10 cellular contexts compared by ENCODE assay signal in genomic region chr5:95729115-95730010, GRCh38. TPM values are rescaled to one million over a fixed set of nuclear protein-coding genes. Genes with fewer than 3 reads are reported as not detected.
DNase-seq lines count a peak whose midpoint lies in the region; ATAC-seq and TF ChIP-seq lines count a peak whose summit lies in the region.
"Had no signal": no experiment of that assay in that cellular context is flagged by ENCODE, and none has a peak within 500 bp of the region (broad histone marks: within the 10 kb centered on the region; RNA-seq: fewer than 3 reads in every experiment).

No MANE protein-coding gene starts in this region.

- no peaks in the 10 kb centered on the region for H3K36me3 ChIP-seq in mesendoderm (ENCODE audit: control insufficient read depth, insufficient read depth, low read length)
- H3K36me3 ChIP-seq: upper lobe of left lung had no signal

- H4K8ac ChIP-seq in mesendoderm (ENCODE audit: low read depth, low read length): no peak overlapping the region

- no peak for DNase-seq in activated naive CD4-positive, alpha-beta T cell treated with anti-CD3 and anti-CD28 coated beads for 36 hours
- DNase-seq in activated naive CD4-positive, alpha-beta T cell treated with anti-CD3 and anti-CD28 coated beads, Interleukin-2, amount 50 U/mL, for 16 hours: no peak
- no peak for DNase-seq in WTC11 (ENCODE audit: low spot score)
- no peak for DNase-seq in mesendoderm
- DNase-seq in substantia nigra (lab: John Stamatoyannopoulos, UW): no peak
- DNase-seq: upper lobe of left lung had no signal

- no peak overlapping the region for H3K9ac ChIP-seq in mesendoderm (ENCODE audit: low read length)

- no peak overlapping the region for H3K4me2 ChIP-seq in mesendoderm (ENCODE audit: low read length)

- CTCF ChIA-PET in activated naive CD4-positive, alpha-beta T cell treated with anti-CD3 and anti-CD28 coated beads for 36 hours (lab: Charles Lee): interaction anchor here (0.6 kb wide), 1 partner anchor 44 kb away, joined by 3 read pairs; no protein-coding TSS in a partner anchor
- CTCF ChIA-PET in WTC11 (lab: Charles Lee): no interaction called here

- peaks cover 11% of the 10 kb centered on the region for H3K4me1 ChIP-seq in mesendoderm (ENCODE audit: control insufficient read depth, low read depth, low read length)

- no peak overlapping the region for H3K4ac ChIP-seq in mesendoderm (ENCODE audit: low read depth, low read length)

- peak overlapping the region; percentile 60 for H3K18ac ChIP-seq in mesendoderm (ENCODE audit: low read length)

- peaks cover 6% of the 10 kb centered on the region for H3K79me1 ChIP-seq in mesendoderm (ENCODE audit: low read length)

- no peak for TF ChIP-seq CTCF in WTC11 (IDR thresholded peaks at IDR 0.05)

- no peak overlapping the region for H2BK5ac ChIP-seq in mesendoderm (ENCODE audit: low read length)

- peaks cover 30% of the 10 kb centered on the region for H3K27me3 Mint-ChIP-seq in activated naive CD4-positive, alpha-beta T cell treated with anti-CD3 and anti-CD28 coated beads for 36 hours (ENCODE audit: low read depth)
- H3K27me3 Mint-ChIP-seq in WTC11 (ENCODE audit: low read depth): peaks cover 59% of the 10 kb centered on the region

- WGBS in mesendoderm (ENCODE audit: extremely low coverage, insufficient coverage, low lambda C conversion rate): no CpG with 5 or more reads among the region's 8 CpGs

- no peak overlapping the region for H3K4me3 ChIP-seq in mesendoderm (ENCODE audit: low read length)

- no peak overlapping the region for H2AK5ac ChIP-seq in mesendoderm (ENCODE audit: low read length)

- H3K56ac ChIP-seq in mesendoderm (ENCODE audit: low read length): peak overlapping the region; percentile 4

- peaks cover 37% of the 10 kb centered on the region for H3K4me1 Mint-ChIP-seq in activated naive CD4-positive, alpha-beta T cell treated with anti-CD3 and anti-CD28 coated beads for 36 hours (ENCODE audit: low read depth)
- peaks cover 53% of the 10 kb centered on the region for H3K4me1 Mint-ChIP-seq in WTC11

- H3K79me2 ChIP-seq in mesendoderm (ENCODE audit: control insufficient read depth, insufficient read depth, low read length): peaks cover 18% of the 10 kb centered on the region

- no peaks in the 10 kb centered on the region for H3K36me3 Mint-ChIP-seq in activated naive CD4-positive, alpha-beta T cell treated with anti-CD3 and anti-CD28 coated beads for 36 hours (ENCODE audit: low read depth)
- H3K36me3 Mint-ChIP-seq in WTC11: no peaks in the 10 kb centered on the region

- intact Hi-C loops in activated naive CD4-positive, alpha-beta T cell treated with anti-CD3 and anti-CD28 coated beads for 36 hours (cut with micrococcal nuclease): loop anchor here (2.0 to 5.0 kb wide), 2 partner anchors 17 to 233 kb away; partner anchors contain the start of gene ELL2

- H3K9me3 Mint-ChIP-seq in activated naive CD4-positive, alpha-beta T cell treated with anti-CD3 and anti-CD28 coated beads for 36 hours: no peaks in the 10 kb centered on the region
- no peaks in the 10 kb centered on the region for H3K9me3 Mint-ChIP-seq in WTC11
- H3K9me3 Mint-ChIP-seq: activated T-helper 2 cell treated with anti-CD3 and anti-CD28 coated beads, Interferon-gamma antibody, Interleukin-2, Interleukin-4, amounts not matched to agents 10 μg/mL and 5 μg/mL and 100 μg/mL, durations not matched to agents 14 hours and 24 hours and 36 hours had no signal

- ATAC-seq in WTC11: no peak
- ATAC-seq in HG02798 (IDR thresholded peaks at IDR 0.05; ENCODE audit: poor library complexity, unreplicated experiment): no peak
- ATAC-seq in GM19397 (IDR thresholded peaks at IDR 0.05; ENCODE audit: unreplicated experiment): no peak
- no peak for ATAC-seq in HG02759 (IDR thresholded peaks at IDR 0.05; ENCODE audit: unreplicated experiment)

- no peak overlapping the region for H3K27ac Mint-ChIP-seq in activated naive CD4-positive, alpha-beta T cell treated with anti-CD3 and anti-CD28 coated beads for 36 hours
- no peak overlapping the region for H3K27ac Mint-ChIP-seq in WTC11
- H3K27ac Mint-ChIP-seq: activated T-helper 2 cell treated with anti-CD3 and anti-CD28 coated beads, Interferon-gamma antibody, Interleukin-2, Interleukin-4, amounts not matched to agents 10 μg/mL and 5 μg/mL and 100 μg/mL, durations not matched to agents 14 hours and 24 hours and 36 hours had no signal

- no peak overlapping the region for H4K5ac ChIP-seq in mesendoderm (ENCODE audit: low read length)

- peak overlapping the region; percentile 11 for H3K4me3 Mint-ChIP-seq in activated naive CD4-positive, alpha-beta T cell treated with anti-CD3 and anti-CD28 coated beads for 36 hours
- H3K4me3 Mint-ChIP-seq in WTC11: peak overlapping the region; percentile 77

- POLR2A ChIA-PET in WTC11 (lab: Charles Lee): no interaction called here

- H3K27me3 ChIP-seq in mesendoderm (ENCODE audit: insufficient read depth, low read length, poor library complexity): no peaks in the 10 kb centered on the region
- H3K27me3 ChIP-seq: upper lobe of left lung had no signal

- peak overlapping the region; percentile 85 for H2BK15ac ChIP-seq in mesendoderm (replicated peaks; ENCODE audit: low read depth)

- H3K27ac ChIP-seq in mesendoderm (ENCODE audit: low read depth, low read length): no peak overlapping the region
- H3K27ac ChIP-seq in substantia nigra (ENCODE audit: low read depth, low read length, poor library complexity, severe bottlenecking): peak overlapping the region; percentile 92

- no peak overlapping the region for H3K23ac ChIP-seq in mesendoderm (ENCODE audit: low read length)

- peak overlapping the region; percentile 61 for H2BK120ac ChIP-seq in mesendoderm (ENCODE audit: low read depth, low read length)

TF ChIP-seq in WTC11, 78 proteins besides CTCF, POLR2A, EP300 and RAD21:
- TF ChIP-seq ZNF512 (CRISPR knock-in tag; IDR thresholded peaks at IDR 0.05; ENCODE audit: borderline replicate concordance): no peak
- no peak for TF ChIP-seq IRF1 (CRISPR knock-in tag; IDR thresholded peaks at IDR 0.05)
- no peak for TF ChIP-seq NFE2L1 (CRISPR knock-in tag; IDR thresholded peaks at IDR 0.05)
- no peak for TF ChIP-seq RORB (CRISPR knock-in tag; IDR thresholded peaks at IDR 0.05)
- TF ChIP-seq NFYB (CRISPR knock-in tag; conservative IDR thresholded peaks at IDR 0.05; ENCODE audit: low read depth): no peak
- TF ChIP-seq CREM (CRISPR knock-in tag; IDR thresholded peaks at IDR 0.05): no peak
- TF ChIP-seq CREB1 (CRISPR knock-in tag; IDR thresholded peaks at IDR 0.05): no peak
- TF ChIP-seq GABPB1 (CRISPR knock-in tag; IDR thresholded peaks at IDR 0.05): no peak
- no peak for TF ChIP-seq MYBL2 (CRISPR knock-in tag; IDR thresholded peaks at IDR 0.05)

RNA-seq across cellular contexts. Expression of gene RHOBTB3, which starts 1.8 kb away (rescaled TPM):
- total RNA-seq in activated naive CD4-positive, alpha-beta T cell treated with anti-CD3 and anti-CD28 coated beads for 36 hours: 1 to 10 TPM; 1.5 to 2.4 TPM
- 9.9 to 13.8 TPM (median 11.2 TPM) in 3 replicates for total RNA-seq in WTC11 (2021)
- 18.0 TPM for polyA plus RNA-seq in mesendoderm (2013, experiment 1 of 2)
- 20.0 TPM for polyA plus RNA-seq in mesendoderm (2013, experiment 2 of 2)

RNA-seq across cellular contexts. Expression of gene SPATA9, which starts 46.6 kb away (rescaled TPM):
- not detected for total RNA-seq in activated naive CD4-positive, alpha-beta T cell treated with anti-CD3 and anti-CD28 coated beads for 36 hours
- total RNA-seq in WTC11 (2021): not detected in 3 replicates
- polyA plus RNA-seq in mesendoderm (2013, experiment 1 of 2): not detected
- polyA plus RNA-seq in mesendoderm (2013, experiment 2 of 2): not detected
- total RNA-seq: activated T-helper 2 cell treated with anti-CD3 and anti-CD28 coated beads, Interferon-gamma antibody, Interleukin-2, Interleukin-4, amounts not matched to agents 10 μg/mL and 5 μg/mL and 100 μg/mL, durations not matched to agents 14 hours and 24 hours and 36 hours had no signal
